Comparison of ENCODE assay signal across 24 cellular contexts in genomic region chr11:112580864-112581263, GRCh38.
DNase-seq lines count a peak whose midpoint lies in the region; ATAC-seq and TF ChIP-seq lines count a peak whose summit lies in the region.
"Had no signal": no experiment of that assay in that cellular context is flagged by ENCODE, and none has a peak within 500 bp of the region (broad histone marks: within the 10 kb centered on the region; RNA-seq: fewer than 3 reads in every experiment).

No MANE protein-coding gene starts in this region.

- H3K27me3 ChIP-seq in heart right ventricle, result no peaks in the 10 kb centered on the region
- H3K27me3 ChIP-seq in left ventricle myocardium inferior (ENCODE audit: low read depth), result no peaks in the 10 kb centered on the region
- H3K27me3 ChIP-seq in psoas muscle (ENCODE audit: insufficient read depth in 3 of 3, low read length in 2 of 3), result no peaks in the 10 kb centered on the region
- H3K27me3 ChIP-seq in thoracic aorta (replicated peaks; ENCODE audit: insufficient read depth), result no peaks in the 10 kb centered on the region

- H3K9me3 ChIP-seq in heart right ventricle (no peaks in the 10 kb centered on the region), left ventricle myocardium inferior (replicated peaks) (no peaks in the 10 kb centered on the region), psoas muscle (no peaks in the 10 kb centered on the region), thoracic aorta (no peaks in the 10 kb centered on the region)

- DNase-seq in heart right ventricle (no peak), cardiac septum (ENCODE audit: low spot score) (no peak), left ventricle myocardium inferior (no peak), psoas muscle (no peak), thoracic aorta (ENCODE audit: low spot score) (no peak), hepatic stellate cell (ENCODE audit: low spot score) (no peak), NCI-H128 (lab: John Stamatoyannopoulos, UW; ENCODE audit: unreplicated experiment) (no peak)
- no peak for DNase-seq in activated T-cell treated with anti-CD3 and anti-CD28 coated beads, Interleukin-2, amount 50 U/mL, for 1 hour
- DNase-seq: Calu3; DMS153; DND-41; Karpas-422; NCI-H1092 treated with DMSO at 0.1 percent for 48 hours; NCI-H1436 treated with DMSO at 0.1 percent for 48 hours; NCI-H187 treated with DMSO at 0.1 percent for 48 hours; NCI-H2107; NCI-H446; NCI-H526; NCI-H82; NK-92 treated with Interleukin-12 subunit alpha and Interleukin-12 subunit beta, amount 100 ng/mL, for 24 hours; PC-3; SHP77 had no signal

- H3K36me3 ChIP-seq in heart right ventricle (no peaks in the 10 kb centered on the region), left ventricle myocardium inferior (no peaks in the 10 kb centered on the region), psoas muscle (ENCODE audit: insufficient read depth in 1 of 2, low read depth in 1 of 2) (no peaks in the 10 kb centered on the region), thoracic aorta (no peaks in the 10 kb centered on the region)

- TF ChIP-seq CTCF in heart right ventricle (IDR thresholded peaks at IDR 0.05), result no peak
- no peak for TF ChIP-seq CTCF in left ventricle myocardium inferior (IDR thresholded peaks at IDR 0.05; ENCODE audit: borderline replicate concordance)
- TF ChIP-seq CTCF in psoas muscle (IDR thresholded peaks at IDR 0.05), result no peak
- no peak for TF ChIP-seq CTCF in thoracic aorta (IDR thresholded peaks at IDR 0.05)

- ATAC-seq in heart right ventricle (peak in 6 of 8 donors; percentile 46 to 83 (median 65)), psoas muscle (peak; percentile 64 to 84 (median 68)), thoracic aorta (ENCODE audit: insufficient number of reproducible peaks, low FRiP score, low read depth) (no peak)
- ATAC-seq: HCT116, HepG2, PC-3 had no signal

- H3K27ac ChIP-seq in heart right ventricle (peak overlapping the region in 8 of 10 donors; percentile 9 to 77 (median 66)), left ventricle myocardium inferior (replicated peaks) (peak overlapping the region; percentile 73), psoas muscle (peak overlapping the region; percentile 39), thoracic aorta (peak overlapping the region; percentile 2 to 20)

- intact Hi-C loops in heart right ventricle (cut with DNase I), result loop anchor here in 9 of 10 donors (5.0 to 10.0 kb wide), 8 partner anchors 64 to 534 kb away; partner anchors contain the start of gene NCAM1 (in 2 of the 9)
- intact Hi-C loops in cardiac septum (cut with DNase I), result loop anchor here (5.0 kb wide), 2 partner anchors 289 to 536 kb away; no protein-coding TSS in a partner anchor
- intact Hi-C loops in left ventricle myocardium inferior (cut with micrococcal nuclease), result loop anchor here (10.0 kb wide), 1 partner anchor 214 kb away; no protein-coding TSS in a partner anchor
- intact Hi-C loops in psoas muscle (cut with DNase I), result loop anchor here in 1 of 2 donors (10.0 kb wide), 1 partner anchor 384 kb away; the partner anchor contains the start of gene NCAM1

- H3K4me1 ChIP-seq in heart right ventricle (peaks cover 0 to 29% (median 9%) of the 10 kb centered on the region in 9 donors), left ventricle myocardium inferior (peaks cover 33% of the 10 kb centered on the region), psoas muscle (peaks cover 9% of the 10 kb centered on the region), thoracic aorta (ENCODE audit: control insufficient read depth in 1 of 2, low read depth in 2 of 2) (peaks cover 0 to 25% of the 10 kb centered on the region in 2 donors)

- H3K4me3 ChIP-seq in heart right ventricle (no peak overlapping the region), left ventricle myocardium inferior (no peak overlapping the region), psoas muscle (no peak overlapping the region), thoracic aorta (no peak overlapping the region)

Comparison
In these comparisons a context has a peak if more than half of its experiments do, and no peak if none do; other contexts are left out.
1. H3K27ac ChIP-seq: peak in every context shown above with its lines; median percentile 73 in left ventricle myocardium inferior; 66 in heart right ventricle; 39 in psoas muscle; 11 in thoracic aorta.